Comparison of ENCODE assay signal across 32 cellular contexts in genomic region chr22:43819691-43820670, GRCh38. TPM values are rescaled to one million over a fixed set of nuclear protein-coding genes. Genes with fewer than 3 reads are reported as not detected.
DNase-seq lines count a peak whose midpoint lies in the region; ATAC-seq and TF ChIP-seq lines count a peak whose summit lies in the region.
"Had no signal": no experiment of that assay in that cellular context is flagged by ENCODE, and none has a peak within 500 bp of the region (broad histone marks: within the 10 kb centered on the region; RNA-seq: fewer than 3 reads in every experiment).

No MANE protein-coding gene starts in this region.

- CTCF ChIA-PET in CD4-positive, alpha-beta T cell (lab: Charles Lee), result no interaction called here

- no peaks in the 10 kb centered on the region for H3K36me3 Mint-ChIP-seq in CD14-positive monocyte
- H3K36me3 Mint-ChIP-seq in brain, result peaks cover 7% of the 10 kb centered on the region
- no peaks in the 10 kb centered on the region for H3K36me3 Mint-ChIP-seq in CD4-positive, alpha-beta T cell (ENCODE audit: low read depth)

- POLR2A ChIA-PET in CD4-positive, alpha-beta T cell (lab: Charles Lee), result no interaction called here

- TF ChIP-seq CTCF in CD14-positive monocyte (IDR thresholded peaks at IDR 0.05), result no peak
- no peak for TF ChIP-seq CTCF in brain (conservative IDR thresholded peaks at IDR 0.05)
- no peak for TF ChIP-seq CTCF in CD4-positive, alpha-beta T cell (IDR thresholded peaks at IDR 0.05)

- H3K27ac ChIP-seq in CD4-positive, alpha-beta T cell (ENCODE audit: low read depth, low read length), result no peak overlapping the region
- H3K27ac ChIP-seq: ascending aorta, C4-2B, lower lobe of right lung, sigmoid colon, suprapubic skin had no signal

- intact Hi-C loops in CD14-positive monocyte (cut with micrococcal nuclease), result no loop called here
- intact Hi-C loops in CD4-positive, alpha-beta T cell (cut with DNase I, micrococcal nuclease), result loop anchor here in 1 of 2 experiments (10.0 kb wide), 1 partner anchor 1345 kb away; the partner anchor contains the start of gene NUP50

- H3K9me3 ChIP-seq in CD4-positive, alpha-beta T cell (ENCODE audit: control insufficient read depth, low read length), result no peaks in the 10 kb centered on the region
- H3K9me3 ChIP-seq: lower lobe of right lung, MG63, mucosa of descending colon, sigmoid colon, SK-N-SH, suprapubic skin had no signal

- DNase-seq in CD14-positive monocyte (ENCODE audit: low spot score) (peak; percentile 29), COLO668 (lab: John Stamatoyannopoulos, UW; ENCODE audit: unreplicated experiment) (peak; percentile 60), mesenteric fat pad (ENCODE audit: low spot score) (peak; percentile 87), NCI-H524 treated with DMSO at 0.1 percent for 48 hours (lab: John Stamatoyannopoulos, UW) (no peak)
- DNase-seq in CD4-positive, alpha-beta T cell, result no peak
- DNase-seq: activated CD4-positive, alpha-beta T cell treated with anti-CD3 and anti-CD28 coated beads for 1 hour; activated CD8-positive, alpha-beta T cell treated with anti-CD3 and anti-CD28 coated beads for 36 hours; activated effector memory CD4-positive, alpha-beta T cell treated with Interleukin-2 at 50 U/mL for 16 hours; activated T-cell treated with anti-CD3 and anti-CD28 coated beads for 4 hours; EL; HFFc6; KG1; MG63; mucosa of descending colon; NCI-H1694 treated with DMSO at 0.1 percent for 48 hours; OCI-M1; sigmoid colon; SK-N-SH; stimulated activated naive B cell treated with anti-CD40 and anti-IgM and Interleukin-4, amounts not matched to agents 10 μg/mL and 1 μg/mL and 100 μg/mL, for 72 hours; T-helper 2 cell had no signal

- peaks cover 0 to 2% (median 0%) of the 10 kb centered on the region in 7 donors for H3K9me3 Mint-ChIP-seq in CD14-positive monocyte
- no peaks in the 10 kb centered on the region for H3K9me3 Mint-ChIP-seq in brain
- H3K9me3 Mint-ChIP-seq in CD4-positive, alpha-beta T cell, result no peaks in the 10 kb centered on the region
- H3K9me3 Mint-ChIP-seq: HFFc6; neural crest cell; stimulated activated naive B cell treated with anti-CD40 and anti-IgM and Interleukin-4, amounts not matched to agents 10 μg/mL and 1 μg/mL and 100 μg/mL, for 72 hours had no signal

- H3K27me3 ChIP-seq in CD4-positive, alpha-beta T cell (ENCODE audit: control insufficient read depth, insufficient read depth, low read length), result peaks cover 4% of the 10 kb centered on the region
- H3K27me3 ChIP-seq: ascending aorta, MG63 had no signal

- no peak for ATAC-seq in CD4-positive, alpha-beta T cell (ENCODE audit: poor library complexity)
- no peak for ATAC-seq in GM21367 (IDR thresholded peaks at IDR 0.05; ENCODE audit: unreplicated experiment)
- ATAC-seq: activated CD8-positive, alpha-beta T cell treated with anti-CD3 and anti-CD28 coated beads for 36 hours; GM23338; lower lobe of right lung; stimulated activated naive B cell treated with anti-CD40 and anti-IgM and Interleukin-4, amounts not matched to agents 10 μg/mL and 1 μg/mL and 100 μg/mL, for 72 hours had no signal

- H3K4me1 Mint-ChIP-seq in CD14-positive monocyte, result no peaks in the 10 kb centered on the region
- H3K4me1 Mint-ChIP-seq in brain, result peaks cover 49% of the 10 kb centered on the region
- H3K4me1 Mint-ChIP-seq in CD4-positive, alpha-beta T cell (ENCODE audit: low read depth), result peaks cover 4% of the 10 kb centered on the region
- H3K4me1 Mint-ChIP-seq: stimulated activated naive B cell treated with anti-CD40 and anti-IgM and Interleukin-4, amounts not matched to agents 10 μg/mL and 1 μg/mL and 100 μg/mL, for 72 hours had no signal

- H3K4me3 Mint-ChIP-seq in CD14-positive monocyte, result no peak overlapping the region
- peak overlapping the region in 2 of 5 experiments; percentile 11 to 48 for H3K4me3 Mint-ChIP-seq in brain
- no peak overlapping the region for H3K4me3 Mint-ChIP-seq in CD4-positive, alpha-beta T cell
- H3K4me3 Mint-ChIP-seq: activated CD8-positive, alpha-beta T cell treated with anti-CD3 and anti-CD28 coated beads for 36 hours; activated naive CD8-positive, alpha-beta T cell; GM23338; HFFc6; stimulated activated naive B cell treated with anti-CD40 and anti-IgM and Interleukin-4, amounts not matched to agents 10 μg/mL and 1 μg/mL and 100 μg/mL, for 72 hours had no signal

- H3K27ac Mint-ChIP-seq in CD14-positive monocyte, result no peak overlapping the region
- peak overlapping the region in 4 of 5 experiments; percentile 26 to 100 (median 80) for H3K27ac Mint-ChIP-seq in brain
- no peak overlapping the region for H3K27ac Mint-ChIP-seq in CD4-positive, alpha-beta T cell
- H3K27ac Mint-ChIP-seq: activated CD8-positive, alpha-beta T cell treated with anti-CD3 and anti-CD28 coated beads for 36 hours; activated naive CD8-positive, alpha-beta T cell; HFFc6; stimulated activated naive B cell treated with anti-CD40 and anti-IgM and Interleukin-4, amounts not matched to agents 10 μg/mL and 1 μg/mL and 100 μg/mL, for 72 hours had no signal

- peaks cover 7 to 11% (median 8%) of the 10 kb centered on the region in 3 donors for H3K27me3 Mint-ChIP-seq in CD14-positive monocyte (ENCODE audit: low read depth in 3 of 3)
- no peaks in the 10 kb centered on the region for H3K27me3 Mint-ChIP-seq in brain
- H3K27me3 Mint-ChIP-seq in CD4-positive, alpha-beta T cell, result peaks cover 33% of the 10 kb centered on the region

RNA-seq across cellular contexts. Expression of gene EFCAB6, which starts 7.9 kb away (rescaled TPM):
- polyA plus RNA-seq in CD14-positive monocyte (not detected), brain (ENCODE audit: insufficient read depth, low read depth, low replicate concordance) (0.90 TPM)
- 1.3 TPM for total RNA-seq in mesenteric fat pad
- under 1 TPM; 0.17 to 0.36 TPM for total RNA-seq in CD4-positive, alpha-beta T cell

RNA-seq across cellular contexts. Expression of gene SULT4A1, which starts 42.3 kb away (rescaled TPM):
- not detected for polyA plus RNA-seq in CD14-positive monocyte
- polyA plus RNA-seq in brain (ENCODE audit: insufficient read depth, low read depth, low replicate concordance), result 41.8 TPM
- total RNA-seq in mesenteric fat pad, result 1.7 TPM
- not detected for total RNA-seq in CD4-positive, alpha-beta T cell
- total RNA-seq: activated CD8-positive, alpha-beta T cell treated with anti-CD3 and anti-CD28 coated beads for 36 hours; ascending aorta; dermis microvascular lymphatic vessel endothelial cell; endothelial cell of umbilical vein; HFFc6; lower lobe of right lung; posterior vena cava had no signal

Comparison
In these comparisons a context has a peak if more than half of its experiments do, and no peak if none do; other contexts are left out.
1. DNase-seq: peak in CD14-positive monocyte (single experiment), COLO668 (single experiment) and mesenteric fat pad (single experiment); none in CD4-positive, alpha-beta T cell (0 of 10) and NCI-H524 treated with DMSO at 0.1 percent for 48 hours (single experiment).
2. H3K27ac Mint-ChIP-seq: peak in brain (4 of 5); none in CD14-positive monocyte (0 of 7) and CD4-positive, alpha-beta T cell (single experiment).